In genomic region chr20:5433352-5433751, GRCh38 we compare ENCODE assay signal across 18 cellular contexts.
"Had no signal": no experiment of that assay in that cellular context is flagged by ENCODE, and none has a peak within 500 bp of the region (broad histone marks: within the 10 kb centered on the region; RNA-seq: fewer than 3 reads in every experiment).

No MANE protein-coding gene starts in this region.

- H3K36me3 Mint-ChIP-seq: natural killer cell; neural progenitor cell; stimulated activated effector memory CD8-positive, alpha-beta T cell treated with anti-CD3 and anti-CD28 coated beads, Interleukin-12 subunit alpha, Interleukin-12 subunit beta, amount 100 ng/mL, for 72 hours had no signal

- ATAC-seq: esophagus mucosa; heart left ventricle; left lobe of liver; natural killer cell; psoas muscle; right lobe of liver; stimulated activated naive CD8-positive, alpha-beta T cell treated with anti-CD3 and anti-CD28 coated beads, Interleukin-15, Interleukin-2, amounts not matched to agents 100 U/mL and 50 U/mL, for 24 hours; upper lobe of right lung had no signal

- H3K4me3 Mint-ChIP-seq: natural killer cell; neural progenitor cell; stimulated activated effector memory CD8-positive, alpha-beta T cell treated with anti-CD3 and anti-CD28 coated beads, Interleukin-12 subunit alpha, Interleukin-12 subunit beta, amount 100 ng/mL, for 72 hours had no signal

- H3K27ac Mint-ChIP-seq: natural killer cell; neural progenitor cell; stimulated activated effector memory CD8-positive, alpha-beta T cell treated with anti-CD3 and anti-CD28 coated beads, Interleukin-12 subunit alpha, Interleukin-12 subunit beta, amount 100 ng/mL, for 72 hours had no signal

- DNase-seq: effector memory CD4-positive, alpha-beta T cell; heart left ventricle; hippocampal formation; mammary epithelial cell; natural killer cell; nucleus accumbens; pancreas; psoas muscle; retina; right lobe of liver; stimulated activated CD4-positive, alpha-beta T cell treated with anti-CD3 and anti-CD28 coated beads, Interleukin-4, amount 100 ng/mL, for 1 hour; stimulated activated CD8-positive, alpha-beta memory T cell treated with anti-CD3 and anti-CD28 coated beads, Interleukin-4, amount 100 ng/mL, for 48 hours; stimulated activated naive CD8-positive, alpha-beta T cell treated with anti-CD3 and anti-CD28 coated beads, Interleukin-15, Interleukin-2, amounts not matched to agents 100 U/mL and 50 U/mL, for 24 hours; upper lobe of right lung had no signal

- H3K9me3 Mint-ChIP-seq: natural killer cell; neural progenitor cell; stimulated activated effector memory CD8-positive, alpha-beta T cell treated with anti-CD3 and anti-CD28 coated beads, Interleukin-12 subunit alpha, Interleukin-12 subunit beta, amount 100 ng/mL, for 72 hours had no signal

- H3K4me1 Mint-ChIP-seq: natural killer cell; neural progenitor cell; stimulated activated effector memory CD8-positive, alpha-beta T cell treated with anti-CD3 and anti-CD28 coated beads, Interleukin-12 subunit alpha, Interleukin-12 subunit beta, amount 100 ng/mL, for 72 hours had no signal
